ENCODE assay signal across 1 cellular context in the genomic region with DNA sequence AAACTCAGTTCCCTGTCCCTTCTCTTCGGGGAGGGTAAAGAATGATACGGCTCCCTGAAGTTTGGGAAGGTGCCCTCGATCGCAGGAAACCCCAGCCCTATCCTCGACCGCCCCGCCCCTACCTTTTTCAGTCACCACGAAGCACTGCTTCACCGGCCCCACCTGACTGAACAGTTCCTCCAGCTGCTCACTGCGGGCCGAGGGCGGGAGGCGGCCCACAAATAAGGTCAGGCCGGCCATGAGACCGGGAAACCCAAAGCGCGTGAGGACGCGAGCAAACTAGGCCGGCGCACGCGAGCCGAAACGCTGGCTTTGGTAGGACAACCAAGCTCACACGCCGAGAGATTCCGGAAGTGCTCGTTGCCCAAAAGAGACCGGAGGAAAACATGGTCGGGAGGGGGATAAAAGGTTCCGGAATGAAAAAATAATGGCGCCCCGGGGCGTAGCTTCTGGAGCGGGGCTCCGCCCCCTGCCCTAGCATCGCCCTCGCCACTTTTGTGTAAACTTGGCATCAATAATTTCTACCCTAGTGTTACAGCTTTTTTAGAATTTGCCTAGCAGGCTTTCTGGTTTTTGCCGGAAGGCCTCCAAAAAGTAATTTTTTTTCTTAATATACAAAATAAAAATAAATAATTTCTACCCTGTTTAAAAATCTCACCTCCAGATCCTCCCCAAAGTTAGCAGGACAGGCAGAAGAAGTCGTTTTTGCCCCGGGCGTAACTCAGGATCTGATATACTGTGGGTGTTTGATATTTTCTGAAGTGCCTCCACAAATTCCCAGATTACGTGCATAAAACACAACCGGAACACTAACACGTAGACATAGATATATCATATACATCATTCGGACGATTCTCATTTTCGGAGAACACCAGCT.
A peak's percentile ranks its signal among the peaks of the same experiment; 100 is the strongest.
TF ChIP-seq lines count a peak whose summit lies in the region.

A gene with protein sequence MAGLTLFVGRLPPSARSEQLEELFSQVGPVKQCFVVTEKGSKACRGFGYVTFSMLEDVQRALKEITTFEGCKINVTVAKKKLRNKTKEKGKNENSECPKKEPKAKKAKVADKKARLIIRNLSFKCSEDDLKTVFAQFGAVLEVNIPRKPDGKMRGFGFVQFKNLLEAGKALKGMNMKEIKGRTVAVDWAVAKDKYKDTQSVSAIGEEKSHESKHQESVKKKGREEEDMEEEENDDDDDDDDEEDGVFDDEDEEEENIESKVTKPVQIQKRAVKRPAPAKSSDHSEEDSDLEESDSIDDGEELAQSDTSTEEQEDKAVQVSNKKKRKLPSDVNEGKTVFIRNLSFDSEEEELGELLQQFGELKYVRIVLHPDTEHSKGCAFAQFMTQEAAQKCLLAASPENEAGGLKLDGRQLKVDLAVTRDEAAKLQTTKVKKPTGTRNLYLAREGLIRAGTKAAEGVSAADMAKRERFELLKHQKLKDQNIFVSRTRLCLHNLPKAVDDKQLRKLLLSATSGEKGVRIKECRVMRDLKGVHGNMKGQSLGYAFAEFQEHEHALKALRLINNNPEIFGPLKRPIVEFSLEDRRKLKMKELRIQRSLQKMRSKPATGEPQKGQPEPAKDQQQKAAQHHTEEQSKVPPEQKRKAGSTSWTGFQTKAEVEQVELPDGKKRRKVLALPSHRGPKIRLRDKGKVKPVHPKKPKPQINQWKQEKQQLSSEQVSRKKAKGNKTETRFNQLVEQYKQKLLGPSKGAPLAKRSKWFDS (minus strand): TSS at position 355 of the 877 bp plus-strand sequence. CDS start 115 bp downstream, at position 240.

TF ChIP-seq in HepG2, 621 proteins besides CTCF, POLR2A, EP300 and RAD21 (continued from another document and continues in another):
- TF ChIP-seq, protein P1, sequence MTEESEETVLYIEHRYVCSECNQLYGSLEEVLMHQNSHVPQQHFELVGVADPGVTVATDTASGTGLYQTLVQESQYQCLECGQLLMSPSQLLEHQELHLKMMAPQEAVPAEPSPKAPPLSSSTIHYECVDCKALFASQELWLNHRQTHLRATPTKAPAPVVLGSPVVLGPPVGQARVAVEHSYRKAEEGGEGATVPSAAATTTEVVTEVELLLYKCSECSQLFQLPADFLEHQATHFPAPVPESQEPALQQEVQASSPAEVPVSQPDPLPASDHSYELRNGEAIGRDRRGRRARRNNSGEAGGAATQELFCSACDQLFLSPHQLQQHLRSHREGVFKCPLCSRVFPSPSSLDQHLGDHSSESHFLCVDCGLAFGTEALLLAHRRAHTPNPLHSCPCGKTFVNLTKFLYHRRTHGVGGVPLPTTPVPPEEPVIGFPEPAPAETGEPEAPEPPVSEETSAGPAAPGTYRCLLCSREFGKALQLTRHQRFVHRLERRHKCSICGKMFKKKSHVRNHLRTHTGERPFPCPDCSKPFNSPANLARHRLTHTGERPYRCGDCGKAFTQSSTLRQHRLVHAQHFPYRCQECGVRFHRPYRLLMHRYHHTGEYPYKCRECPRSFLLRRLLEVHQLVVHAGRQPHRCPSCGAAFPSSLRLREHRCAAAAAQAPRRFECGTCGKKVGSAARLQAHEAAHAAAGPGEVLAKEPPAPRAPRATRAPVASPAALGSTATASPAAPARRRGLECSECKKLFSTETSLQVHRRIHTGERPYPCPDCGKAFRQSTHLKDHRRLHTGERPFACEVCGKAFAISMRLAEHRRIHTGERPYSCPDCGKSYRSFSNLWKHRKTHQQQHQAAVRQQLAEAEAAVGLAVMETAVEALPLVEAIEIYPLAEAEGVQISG (CRISPR knock-in tag; IDR thresholded peaks at IDR 0.05) = peak; percentile 94
- TF ChIP-seq, protein P2, sequence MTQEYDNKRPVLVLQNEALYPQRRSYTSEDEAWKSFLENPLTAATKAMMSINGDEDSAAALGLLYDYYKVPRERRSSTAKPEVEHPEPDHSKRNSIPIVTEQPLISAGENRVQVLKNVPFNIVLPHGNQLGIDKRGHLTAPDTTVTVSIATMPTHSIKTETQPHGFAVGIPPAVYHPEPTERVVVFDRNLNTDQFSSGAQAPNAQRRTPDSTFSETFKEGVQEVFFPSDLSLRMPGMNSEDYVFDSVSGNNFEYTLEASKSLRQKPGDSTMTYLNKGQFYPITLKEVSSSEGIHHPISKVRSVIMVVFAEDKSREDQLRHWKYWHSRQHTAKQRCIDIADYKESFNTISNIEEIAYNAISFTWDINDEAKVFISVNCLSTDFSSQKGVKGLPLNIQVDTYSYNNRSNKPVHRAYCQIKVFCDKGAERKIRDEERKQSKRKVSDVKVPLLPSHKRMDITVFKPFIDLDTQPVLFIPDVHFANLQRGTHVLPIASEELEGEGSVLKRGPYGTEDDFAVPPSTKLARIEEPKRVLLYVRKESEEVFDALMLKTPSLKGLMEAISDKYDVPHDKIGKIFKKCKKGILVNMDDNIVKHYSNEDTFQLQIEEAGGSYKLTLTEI (CRISPR knock-in tag; conservative IDR thresholded peaks at IDR 0.05) = peak; percentile 84; the same call in 1 of the 2 replicates
- TF ChIP-seq, protein P3, sequence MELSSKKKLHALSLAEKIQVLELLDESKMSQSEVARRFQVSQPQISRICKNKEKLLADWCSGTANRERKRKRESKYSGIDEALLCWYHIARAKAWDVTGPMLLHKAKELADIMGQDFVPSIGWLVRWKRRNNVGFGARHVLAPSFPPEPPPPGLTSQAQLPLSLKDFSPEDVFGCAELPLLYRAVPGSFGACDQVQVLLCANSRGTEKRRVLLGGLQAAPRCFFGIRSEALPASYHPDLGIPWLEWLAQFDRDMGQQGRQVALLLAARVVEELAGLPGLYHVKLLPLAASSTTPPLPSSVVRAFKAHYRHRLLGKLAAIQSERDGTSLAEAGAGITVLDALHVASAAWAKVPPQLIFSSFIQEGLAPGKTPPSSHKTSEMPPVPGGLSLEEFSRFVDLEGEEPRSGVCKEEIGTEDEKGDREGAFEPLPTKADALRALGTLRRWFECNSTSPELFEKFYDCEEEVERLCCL (CRISPR knock-in tag; IDR thresholded peaks at IDR 0.05; ENCODE audit: borderline replicate concordance) = peak; percentile 77; the same call in 1 of the 2 replicates
- TF ChIP-seq SAP130 (CRISPR knock-in tag; IDR thresholded peaks at IDR 0.05; ENCODE audit: low read depth) (peak; percentile 97), SIN3A (IDR thresholded peaks at IDR 0.05; ENCODE audit: borderline replicate concordance, low read depth, low read length) (peak; percentile 81; the same call in 1 of the 2 replicates), GATAD2A (CRISPR knock-in tag; IDR thresholded peaks at IDR 0.05) (peak; percentile 86), ONECUT2 (CRISPR knock-in tag; IDR thresholded peaks at IDR 0.05) (peak; percentile 62; the same call in 1 of the 2 replicates), ZNF569 (CRISPR knock-in tag; IDR thresholded peaks at IDR 0.05; ENCODE audit: borderline replicate concordance) (no peak), ZNF180 (CRISPR knock-in tag; IDR thresholded peaks at IDR 0.05; ENCODE audit: borderline replicate concordance, low read depth) (no peak), RXRA (CRISPR knock-in tag; IDR thresholded peaks at IDR 0.05) (peak; percentile 91), KLF16 (CRISPR knock-in tag; IDR thresholded peaks at IDR 0.05) (peak; percentile 96 to 100), EED (CRISPR knock-in tag; IDR thresholded peaks at IDR 0.05) (peak; percentile 100), SRSF1 (optimal IDR thresholded peaks at IDR 0.05; ENCODE audit: low read depth, low read length) (peak; percentile 83), ZNF615 (CRISPR knock-in tag; IDR thresholded peaks at IDR 0.05; ENCODE audit: borderline replicate concordance) (peak; percentile 88; the same call in 1 of the 2 replicates), ESRRA (CRISPR knock-in tag; IDR thresholded peaks at IDR 0.05; ENCODE audit: low read depth) (peak; percentile 77), ZNF891 (CRISPR knock-in tag; IDR thresholded peaks at IDR 0.05) (peak; percentile 100), CC2D1A (CRISPR knock-in tag; IDR thresholded peaks at IDR 0.05) (peak; percentile 100), ZFAT (CRISPR knock-in tag; conservative IDR thresholded peaks at IDR 0.05) (peak; percentile 87; the same call in 1 of the 2 replicates), RBAK (CRISPR knock-in tag; IDR thresholded peaks at IDR 0.05) (peak; percentile 66; the same call in 1 of the 2 replicates), TRIM24 (CRISPR knock-in tag; IDR thresholded peaks at IDR 0.05) (no peak), NR2F6 (IDR thresholded peaks at IDR 0.05) (no peak), NR2F6 (CRISPR knock-in tag; IDR thresholded peaks at IDR 0.05) (peak; percentile 75), ZBTB38 (CRISPR knock-in tag; IDR thresholded peaks at IDR 0.05) (peak; percentile 96), ZFY (CRISPR knock-in tag; IDR thresholded peaks at IDR 0.05) (peak; percentile 98), SALL1 (CRISPR knock-in tag; IDR thresholded peaks at IDR 0.05) (peak; percentile 99)
- TF ChIP-seq, protein P4, sequence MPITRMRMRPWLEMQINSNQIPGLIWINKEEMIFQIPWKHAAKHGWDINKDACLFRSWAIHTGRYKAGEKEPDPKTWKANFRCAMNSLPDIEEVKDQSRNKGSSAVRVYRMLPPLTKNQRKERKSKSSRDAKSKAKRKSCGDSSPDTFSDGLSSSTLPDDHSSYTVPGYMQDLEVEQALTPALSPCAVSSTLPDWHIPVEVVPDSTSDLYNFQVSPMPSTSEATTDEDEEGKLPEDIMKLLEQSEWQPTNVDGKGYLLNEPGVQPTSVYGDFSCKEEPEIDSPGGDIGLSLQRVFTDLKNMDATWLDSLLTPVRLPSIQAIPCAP (CRISPR knock-in tag; IDR thresholded peaks at IDR 0.05; ENCODE audit: low read depth) = peak; percentile 93; the same call in 1 of the 2 replicates
- TF ChIP-seq, protein P5, sequence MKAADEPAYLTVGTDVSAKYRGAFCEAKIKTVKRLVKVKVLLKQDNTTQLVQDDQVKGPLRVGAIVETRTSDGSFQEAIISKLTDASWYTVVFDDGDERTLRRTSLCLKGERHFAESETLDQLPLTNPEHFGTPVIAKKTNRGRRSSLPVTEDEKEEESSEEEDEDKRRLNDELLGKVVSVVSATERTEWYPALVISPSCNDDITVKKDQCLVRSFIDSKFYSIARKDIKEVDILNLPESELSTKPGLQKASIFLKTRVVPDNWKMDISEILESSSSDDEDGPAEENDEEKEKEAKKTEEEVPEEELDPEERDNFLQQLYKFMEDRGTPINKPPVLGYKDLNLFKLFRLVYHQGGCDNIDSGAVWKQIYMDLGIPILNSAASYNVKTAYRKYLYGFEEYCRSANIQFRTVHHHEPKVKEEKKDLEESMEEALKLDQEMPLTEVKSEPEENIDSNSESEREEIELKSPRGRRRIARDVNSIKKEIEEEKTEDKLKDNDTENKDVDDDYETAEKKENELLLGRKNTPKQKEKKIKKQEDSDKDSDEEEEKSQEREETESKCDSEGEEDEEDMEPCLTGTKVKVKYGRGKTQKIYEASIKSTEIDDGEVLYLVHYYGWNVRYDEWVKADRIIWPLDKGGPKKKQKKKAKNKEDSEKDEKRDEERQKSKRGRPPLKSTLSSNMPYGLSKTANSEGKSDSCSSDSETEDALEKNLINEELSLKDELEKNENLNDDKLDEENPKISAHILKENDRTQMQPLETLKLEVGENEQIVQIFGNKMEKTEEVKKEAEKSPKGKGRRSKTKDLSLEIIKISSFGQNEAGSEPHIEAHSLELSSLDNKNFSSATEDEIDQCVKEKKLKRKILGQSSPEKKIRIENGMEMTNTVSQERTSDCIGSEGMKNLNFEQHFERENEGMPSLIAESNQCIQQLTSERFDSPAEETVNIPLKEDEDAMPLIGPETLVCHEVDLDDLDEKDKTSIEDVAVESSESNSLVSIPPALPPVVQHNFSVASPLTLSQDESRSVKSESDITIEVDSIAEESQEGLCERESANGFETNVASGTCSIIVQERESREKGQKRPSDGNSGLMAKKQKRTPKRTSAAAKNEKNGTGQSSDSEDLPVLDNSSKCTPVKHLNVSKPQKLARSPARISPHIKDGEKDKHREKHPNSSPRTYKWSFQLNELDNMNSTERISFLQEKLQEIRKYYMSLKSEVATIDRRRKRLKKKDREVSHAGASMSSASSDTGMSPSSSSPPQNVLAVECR (CRISPR knock-in tag; IDR thresholded peaks at IDR 0.05; ENCODE audit: borderline replicate concordance) = peak; percentile 97
- TF ChIP-seq, protein P6, sequence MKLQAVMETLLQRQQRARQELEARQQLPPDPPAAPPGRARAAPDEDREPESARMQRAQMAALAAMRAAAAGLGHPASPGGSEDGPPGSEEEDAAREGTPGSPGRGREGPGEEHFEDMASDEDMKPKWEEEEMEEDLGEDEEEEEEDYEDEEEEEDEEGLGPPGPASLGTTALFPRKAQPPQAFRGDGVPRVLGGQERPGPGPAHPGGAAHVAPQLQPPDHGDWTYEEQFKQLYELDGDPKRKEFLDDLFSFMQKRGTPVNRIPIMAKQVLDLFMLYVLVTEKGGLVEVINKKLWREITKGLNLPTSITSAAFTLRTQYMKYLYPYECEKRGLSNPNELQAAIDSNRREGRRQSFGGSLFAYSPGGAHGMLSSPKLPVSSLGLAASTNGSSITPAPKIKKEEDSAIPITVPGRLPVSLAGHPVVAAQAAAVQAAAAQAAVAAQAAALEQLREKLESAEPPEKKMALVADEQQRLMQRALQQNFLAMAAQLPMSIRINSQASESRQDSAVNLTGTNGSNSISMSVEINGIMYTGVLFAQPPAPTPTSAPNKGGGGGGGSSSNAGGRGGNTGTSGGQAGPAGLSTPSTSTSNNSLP (IDR thresholded peaks at IDR 0.05; ENCODE audit: low read depth, low read length) = peak; percentile 69
- TF ChIP-seq, protein P7, sequence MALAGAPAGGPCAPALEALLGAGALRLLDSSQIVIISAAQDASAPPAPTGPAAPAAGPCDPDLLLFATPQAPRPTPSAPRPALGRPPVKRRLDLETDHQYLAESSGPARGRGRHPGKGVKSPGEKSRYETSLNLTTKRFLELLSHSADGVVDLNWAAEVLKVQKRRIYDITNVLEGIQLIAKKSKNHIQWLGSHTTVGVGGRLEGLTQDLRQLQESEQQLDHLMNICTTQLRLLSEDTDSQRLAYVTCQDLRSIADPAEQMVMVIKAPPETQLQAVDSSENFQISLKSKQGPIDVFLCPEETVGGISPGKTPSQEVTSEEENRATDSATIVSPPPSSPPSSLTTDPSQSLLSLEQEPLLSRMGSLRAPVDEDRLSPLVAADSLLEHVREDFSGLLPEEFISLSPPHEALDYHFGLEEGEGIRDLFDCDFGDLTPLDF (CRISPR knock-in tag; IDR thresholded peaks at IDR 0.05) = peak; percentile 84
- TF ChIP-seq, protein P8, sequence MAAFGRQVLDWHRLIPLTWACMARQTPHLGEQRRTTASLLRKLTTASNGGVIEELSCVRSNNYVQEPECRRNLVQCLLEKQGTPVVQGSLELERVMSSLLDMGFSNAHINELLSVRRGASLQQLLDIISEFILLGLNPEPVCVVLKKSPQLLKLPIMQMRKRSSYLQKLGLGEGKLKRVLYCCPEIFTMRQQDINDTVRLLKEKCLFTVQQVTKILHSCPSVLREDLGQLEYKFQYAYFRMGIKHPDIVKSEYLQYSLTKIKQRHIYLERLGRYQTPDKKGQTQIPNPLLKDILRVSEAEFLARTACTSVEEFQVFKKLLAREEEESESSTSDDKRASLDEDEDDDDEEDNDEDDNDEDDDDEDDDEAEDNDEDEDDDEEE (CRISPR knock-in tag; IDR thresholded peaks at IDR 0.05) = peak; percentile 86; the same call in 1 of the 2 replicates
- TF ChIP-seq, protein P9, sequence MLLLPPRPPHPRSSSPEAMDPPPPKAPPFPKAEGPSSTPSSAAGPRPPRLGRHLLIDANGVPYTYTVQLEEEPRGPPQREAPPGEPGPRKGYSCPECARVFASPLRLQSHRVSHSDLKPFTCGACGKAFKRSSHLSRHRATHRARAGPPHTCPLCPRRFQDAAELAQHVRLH (CRISPR knock-in tag; IDR thresholded peaks at IDR 0.05; ENCODE audit: borderline replicate concordance, low read depth) = peak; percentile 100
- TF ChIP-seq, protein P10, sequence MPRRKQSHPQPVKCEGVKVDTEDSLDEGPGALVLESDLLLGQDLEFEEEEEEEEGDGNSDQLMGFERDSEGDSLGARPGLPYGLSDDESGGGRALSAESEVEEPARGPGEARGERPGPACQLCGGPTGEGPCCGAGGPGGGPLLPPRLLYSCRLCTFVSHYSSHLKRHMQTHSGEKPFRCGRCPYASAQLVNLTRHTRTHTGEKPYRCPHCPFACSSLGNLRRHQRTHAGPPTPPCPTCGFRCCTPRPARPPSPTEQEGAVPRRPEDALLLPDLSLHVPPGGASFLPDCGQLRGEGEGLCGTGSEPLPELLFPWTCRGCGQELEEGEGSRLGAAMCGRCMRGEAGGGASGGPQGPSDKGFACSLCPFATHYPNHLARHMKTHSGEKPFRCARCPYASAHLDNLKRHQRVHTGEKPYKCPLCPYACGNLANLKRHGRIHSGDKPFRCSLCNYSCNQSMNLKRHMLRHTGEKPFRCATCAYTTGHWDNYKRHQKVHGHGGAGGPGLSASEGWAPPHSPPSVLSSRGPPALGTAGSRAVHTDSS (CRISPR knock-in tag; conservative IDR thresholded peaks at IDR 0.05) = no peak
